ENCODE assay signal across 31 cellular contexts in the genomic region with DNA sequence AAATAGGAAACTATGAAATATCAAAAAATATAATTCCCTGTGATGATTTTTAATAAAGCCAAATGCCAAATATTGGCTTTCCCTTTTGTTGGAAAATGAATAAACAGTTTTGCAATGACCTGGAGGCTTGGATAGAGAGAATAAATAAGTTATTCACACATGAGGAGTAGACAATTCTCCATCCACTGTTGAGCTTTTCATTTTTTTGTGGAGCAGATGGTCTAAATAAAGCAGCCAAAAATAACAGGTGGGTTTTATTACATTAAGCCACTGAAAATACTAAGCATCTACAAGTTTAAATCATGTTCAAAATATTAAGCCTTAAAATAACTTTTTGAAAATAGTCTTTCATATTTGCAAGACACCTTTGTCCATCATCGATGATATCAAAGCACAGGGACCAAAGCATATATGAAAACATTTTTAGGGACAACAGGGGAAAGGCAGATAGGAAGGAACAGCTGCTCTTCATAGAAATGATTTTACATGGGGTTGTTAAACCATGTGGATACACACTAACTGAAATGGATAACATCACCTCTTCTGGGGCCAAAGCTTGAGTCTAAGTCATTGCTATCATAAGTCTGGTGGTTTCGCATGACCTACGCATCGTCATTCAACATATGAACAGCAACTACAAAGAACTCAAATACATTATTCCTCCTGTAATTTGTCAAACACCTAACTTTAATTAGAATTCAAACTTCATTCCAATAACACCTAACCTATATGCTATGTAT.
"Had no signal": no experiment of that assay in that cellular context is flagged by ENCODE, and none has a peak within 500 bp of the region (broad histone marks: within the 10 kb centered on the region; RNA-seq: fewer than 3 reads in every experiment).

No MANE protein-coding gene starts in this region.

- H3K36me3 ChIP-seq: ascending aorta, breast epithelium, cardiac muscle cell, esophagus muscularis mucosa, gastrocnemius medialis, heart left ventricle had no signal

- H3K27ac ChIP-seq: ascending aorta, breast epithelium, cardiac muscle cell, coronary artery, dorsolateral prefrontal cortex, esophagus muscularis mucosa, foreskin keratinocyte, gastrocnemius medialis, heart left ventricle, VCaP had no signal

- FAIRE-seq: TTC549 had no signal

- H3K4me3 ChIP-seq: ascending aorta, breast epithelium, cardiac muscle cell, coronary artery, dorsolateral prefrontal cortex, esophagus muscularis mucosa, gastrocnemius medialis, heart left ventricle had no signal

- ATAC-seq: activated naive CD4-positive, alpha-beta T cell treated with anti-CD3 and anti-CD28 coated beads, Interleukin-2, amount 50 U/mL, for 72 hours; activated T-cell treated with anti-CD3 and anti-CD28 coated beads, Interleukin-2, amount 50 U/mL, for 72 hours; effector memory CD8-positive, alpha-beta T cell; foreskin keratinocyte; gastrocnemius medialis; WTC11 had no signal

- H3K27me3 ChIP-seq: ascending aorta, breast epithelium, cardiac muscle cell, dorsolateral prefrontal cortex, esophagus muscularis mucosa, foreskin keratinocyte, gastrocnemius medialis, heart left ventricle had no signal

- DNase-seq: activated CD4-positive, alpha-beta memory T cell treated with anti-CD3 and anti-CD28 coated beads, Interleukin-2, amount 10 ng/mL, durations not matched to agents 7 days and 5 days; activated CD4-positive, alpha-beta T cell treated with anti-CD3 and anti-CD28 coated beads for 1 hour; activated CD4-positive, alpha-beta T cell treated with anti-CD3 and anti-CD28 coated beads for 4 hours; activated CD4-positive, alpha-beta T cell treated with anti-CD3 and anti-CD28 coated beads, Interleukin-2, amount 10 ng/mL, durations not matched to agents 7 days and 5 days; activated CD4-positive, alpha-beta T cell treated with anti-CD3 and anti-CD28 coated beads, Interleukin-2, amount 50 U/mL, for 4 hours; activated CD8-positive, alpha-beta memory T cell treated with anti-CD3 and anti-CD28 coated beads, Interleukin-2, amount 50 U/mL, for 48 hours; activated gamma-delta T cell; activated naive CD4-positive, alpha-beta T cell; activated naive CD4-positive, alpha-beta T cell treated with anti-CD3 and anti-CD28 coated beads, Interleukin-2, amount 10 ng/mL, durations not matched to agents 7 days and 5 days; activated naive CD8-positive, alpha-beta T cell treated with anti-CD3 and anti-CD28 coated beads, Interleukin-2, amount 10 ng/mL, durations not matched to agents 7 days and 5 days; activated T-cell treated with anti-CD3 and anti-CD28 coated beads for 4 hours; activated T-cell treated with anti-CD3 and anti-CD28 coated beads, Interleukin-2, amount 50 U/mL, for 24 hours; activated T-cell treated with anti-CD3 and anti-CD28 coated beads, Interleukin-2, amount 50 U/mL, for 72 hours; dorsolateral prefrontal cortex; effector CD4-positive, alpha-beta T cell; effector memory CD8-positive, alpha-beta T cell; erythroblast; foreskin keratinocyte; gastrocnemius medialis; glutamatergic neuron; heart left ventricle; T-helper 2 cell had no signal

- H3K4me1 ChIP-seq: ascending aorta, breast epithelium, esophagus muscularis mucosa, heart left ventricle had no signal

- H3K9me3 ChIP-seq: ascending aorta, breast epithelium, esophagus muscularis mucosa, gastrocnemius medialis, heart left ventricle had no signal
